8 cellular contexts compared by ENCODE assay signal in the genomic region with DNA sequence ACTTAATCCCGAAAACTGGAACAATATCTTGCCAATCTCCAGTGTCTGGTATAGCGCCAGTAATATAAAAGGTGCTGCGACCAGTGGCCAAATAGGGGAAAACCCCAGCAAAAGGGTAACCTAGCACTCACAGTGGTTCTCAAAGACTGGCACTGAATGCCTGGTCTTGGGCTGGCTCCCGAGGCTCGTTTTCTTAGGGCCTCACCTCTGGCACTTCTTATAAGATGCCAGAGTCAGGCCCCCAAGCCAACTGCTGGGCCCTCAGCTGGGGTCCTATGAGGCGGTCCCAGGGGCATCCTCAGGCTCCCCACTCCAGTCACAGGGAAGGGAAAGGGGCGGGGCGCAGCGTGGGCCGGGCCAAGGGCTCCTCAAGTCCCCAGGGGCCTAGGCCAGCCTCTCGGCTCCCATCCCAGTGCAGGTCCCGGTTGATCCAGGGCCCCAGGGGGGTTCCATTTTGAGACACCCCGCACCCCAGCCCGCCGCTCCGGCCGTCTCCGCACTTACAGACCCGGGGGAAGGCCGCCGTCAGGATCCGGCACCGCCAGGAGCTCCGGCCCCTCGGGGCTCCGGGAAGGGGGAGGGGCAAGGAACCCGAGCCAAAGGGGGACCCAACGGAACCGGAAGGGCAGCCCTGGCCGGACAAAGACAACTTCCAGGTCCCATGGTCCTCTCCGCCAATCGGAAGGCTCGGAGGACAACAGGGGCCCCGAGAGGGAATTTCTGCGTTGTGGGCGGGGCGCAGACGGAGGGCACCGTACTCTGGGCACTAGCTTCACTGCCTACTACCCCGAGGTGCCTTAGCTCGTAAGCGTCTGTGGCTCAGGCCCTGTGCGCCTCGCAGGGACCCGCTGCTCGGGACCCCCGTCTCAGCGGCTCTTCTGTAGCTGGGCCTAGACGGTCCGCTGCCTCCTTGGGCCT.
DNase-seq lines count a peak whose midpoint lies in the region; FAIRE-seq and TF ChIP-seq lines count a peak whose summit lies in the region.

A gene with protein sequence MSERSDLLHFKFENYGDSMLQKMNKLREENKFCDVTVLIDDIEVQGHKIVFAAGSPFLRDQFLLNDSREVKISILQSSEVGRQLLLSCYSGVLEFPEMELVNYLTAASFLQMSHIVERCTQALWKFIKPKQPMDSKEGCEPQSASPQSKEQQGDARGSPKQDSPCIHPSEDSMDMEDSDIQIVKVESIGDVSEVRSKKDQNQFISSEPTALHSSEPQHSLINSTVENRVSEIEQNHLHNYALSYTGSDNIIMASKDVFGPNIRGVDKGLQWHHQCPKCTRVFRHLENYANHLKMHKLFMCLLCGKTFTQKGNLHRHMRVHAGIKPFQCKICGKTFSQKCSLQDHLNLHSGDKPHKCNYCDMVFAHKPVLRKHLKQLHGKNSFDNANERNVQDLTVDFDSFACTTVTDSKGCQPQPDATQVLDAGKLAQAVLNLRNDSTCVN (minus strand): TSS at position 580 of the 918 bp plus-strand sequence. CDS start 11,578 bp downstream, outside the sequence.

- no peak for TF ChIP-seq CTCF in MM.1S (IDR thresholded peaks at IDR 0.05; ENCODE audit: low read length)
- no peak for TF ChIP-seq CTCF in neutrophil (IDR thresholded peaks at IDR 0.05)

- no peaks in the 10 kb centered on the region for H4K20me1 ChIP-seq in MM.1S (ENCODE audit: insufficient read depth, low read length)

- peak within 1 kb of the TSS; percentile 49; the same call in 1 of the 2 replicates for H3K27ac ChIP-seq in MM.1S (ENCODE audit: low read length)
- H3K27ac ChIP-seq in neutrophil: peak within 1 kb of the TSS; percentile 80
- peak within 1 kb of the TSS; percentile 89 for H3K27ac ChIP-seq in substantia nigra (ENCODE audit: low read depth, low read length, poor library complexity, severe bottlenecking)

- DNase-seq in HCEC 1CT: peak; percentile 94
- DNase-seq in MM.1S: peak; percentile 96
- peak; percentile 76 for DNase-seq in SHP77 treated with DMSO at 0.1 percent for 48 hours (lab: John Stamatoyannopoulos, UW)
- peak; percentile 88 for DNase-seq in activated gamma-delta T cell treated with Interleukin-2 at 50 U/mL for 16 hours
- peak; percentile 93 for DNase-seq in foreskin melanocyte
- peak; percentile 58 to 97 (median 94) for DNase-seq in substantia nigra (lab: John Stamatoyannopoulos, UW)

- H3K36me3 ChIP-seq in MM.1S (replicated peaks; ENCODE audit: insufficient read depth, low read length): no peaks in the 10 kb centered on the region
- H3K36me3 ChIP-seq in neutrophil: peaks cover under 1% of the 10 kb centered on the region

- peaks cover 8% of the 10 kb centered on the region; the same call in 1 of the 2 replicates for H3K4me1 ChIP-seq in MM.1S (ENCODE audit: low read length)
- H3K4me1 ChIP-seq in neutrophil (ENCODE audit: control insufficient read depth in 1 of 2, insufficient read depth in 1 of 2, low read depth in 1 of 2, low read length in 1 of 2): peaks cover 25 to 29% of the 10 kb centered on the region in 2 experiments

- H3K9me3 ChIP-seq in MM.1S (replicated peaks; ENCODE audit: insufficient read depth, low read length) (no peaks in the 10 kb centered on the region), neutrophil (no peaks in the 10 kb centered on the region)

- peak within 1 kb of the TSS; percentile 89 for H2AFZ ChIP-seq in MM.1S (ENCODE audit: low read length)

- H3K27me3 ChIP-seq in MM.1S (replicated peaks; ENCODE audit: insufficient read depth, low read length): no peaks in the 10 kb centered on the region
- H3K27me3 ChIP-seq in neutrophil: no peaks in the 10 kb centered on the region

- H3F3A ChIP-seq in MM.1S (ENCODE audit: insufficient read depth, low read length): 0 out of 2 replicates have a peak, but pooled peaks cover 10% of the 10 kb centered on the region

- peak within 1 kb of the TSS; percentile 57 for H3K4me2 ChIP-seq in MM.1S (ENCODE audit: low read depth, low read length)

- FAIRE-seq in G401.6 (lab: Jason Lieb, UNC): peak; percentile 90

- peaks cover 70% of the 10 kb centered on the region for H3K79me2 ChIP-seq in MM.1S (ENCODE audit: low read length)

- H3K9ac ChIP-seq in MM.1S (ENCODE audit: low read length): peak within 1 kb of the TSS; percentile 77

- no peaks in the 10 kb centered on the region for H3K9me2 ChIP-seq in MM.1S (replicated peaks; ENCODE audit: insufficient read depth, low read length)

- H3K4me3 ChIP-seq in MM.1S (ENCODE audit: low read length) (peak within 1 kb of the TSS; percentile 85), neutrophil (ENCODE audit: low read depth in 1 of 2, low read length in 1 of 2) (peak within 1 kb of the TSS; percentile 77 to 96)

Comparison
In these comparisons a context has a peak if more than half of its experiments do, and no peak if none do; other contexts are left out.
1. Peak in every context shown above with its lines: DNase-seq, H3K4me3 ChIP-seq and H3K27ac ChIP-seq.